8 cellular contexts compared by ENCODE assay signal in genomic region chr14:61322799-61323290, GRCh38. TPM values are rescaled to one million over a fixed set of nuclear protein-coding genes. Genes with fewer than 3 reads are reported as not detected.
A peak's percentile ranks its signal among the peaks of the same experiment; 100 is the strongest.
DNase-seq lines count a peak whose midpoint lies in the region; ATAC-seq and TF ChIP-seq lines count a peak whose summit lies in the region.

No MANE protein-coding gene starts in this region.

- CTCF ChIA-PET in activated CD4-positive, alpha-beta T cell treated with anti-CD3 and anti-CD28 coated beads for 36 hours (lab: Charles Lee), result interaction anchor here (0.6 to 3.7 kb wide), 14 partner anchors 11 to 175 kb away, joined by 3 to 17 read pairs (median 3); no protein-coding TSS in a partner anchor

- peak; percentile 55 for ATAC-seq in activated CD4-positive, alpha-beta T cell treated with anti-CD3 and anti-CD28 coated beads for 36 hours
- ATAC-seq in psoas muscle (peak in 2 of 4 donors; percentile 9 to 17), GM18498 (IDR thresholded peaks at IDR 0.05; ENCODE audit: unreplicated experiment) (no peak)

- H3K27ac Mint-ChIP-seq in activated CD4-positive, alpha-beta T cell treated with anti-CD3 and anti-CD28 coated beads for 36 hours, result peak overlapping the region; percentile 94

- H3K36me3 ChIP-seq in psoas muscle (ENCODE audit: insufficient read depth in 1 of 2, low read depth in 1 of 2), result no peaks in the 10 kb centered on the region

- DNase-seq in activated naive CD4-positive, alpha-beta T cell treated with Interleukin-2 at 50 U/mL for 16 hours, result peak; percentile 51
- no peak for DNase-seq in activated naive CD4-positive, alpha-beta T cell (lab: John Stamatoyannopoulos, UW)
- peak; percentile 73 for DNase-seq in activated CD4-positive, alpha-beta T cell treated with anti-CD3 and anti-CD28 coated beads for 36 hours
- peak; percentile 97 for DNase-seq in epithelial cell of esophagus (ENCODE audit: low read depth)
- DNase-seq in psoas muscle, result no peak
- no peak for DNase-seq in HUDEP-2 (lab: John Stamatoyannopoulos, UW; ENCODE audit: unreplicated experiment in 76 of 76)
- DNase-seq in NOMO-1 treated with dmso at 0.1 percent for 144 hours (lab: John Stamatoyannopoulos, UW; ENCODE audit: unreplicated experiment), result no peak

- H3K9me3 Mint-ChIP-seq in activated CD4-positive, alpha-beta T cell treated with anti-CD3 and anti-CD28 coated beads for 36 hours (ENCODE audit: low read depth), result peaks cover 1% of the 10 kb centered on the region

- H3K4me3 Mint-ChIP-seq in activated CD4-positive, alpha-beta T cell treated with anti-CD3 and anti-CD28 coated beads for 36 hours, result peak overlapping the region; percentile 92

- WGBS in psoas muscle, 3 donors, result 16 to 25% (median 24%) methylated on average over 13 of the region's 13 CpGs

- TF ChIP-seq CTCF in epithelial cell of esophagus (IDR thresholded peaks at IDR 0.05; ENCODE audit: insufficient read depth, low read depth, low read length, missing control alignments) (no peak), psoas muscle (IDR thresholded peaks at IDR 0.05) (no peak)

- H3K27ac ChIP-seq in psoas muscle, result peak overlapping the region; percentile 76

- H3K4me1 Mint-ChIP-seq in activated CD4-positive, alpha-beta T cell treated with anti-CD3 and anti-CD28 coated beads for 36 hours, result peaks cover 39% of the 10 kb centered on the region

- H3K4me3 ChIP-seq in epithelial cell of esophagus (ENCODE audit: low read length), result peak overlapping the region; percentile 94
- H3K4me3 ChIP-seq in psoas muscle, result peak overlapping the region; percentile 83

- H3K36me3 Mint-ChIP-seq in activated CD4-positive, alpha-beta T cell treated with anti-CD3 and anti-CD28 coated beads for 36 hours (ENCODE audit: low read depth), result peaks cover 41% of the 10 kb centered on the region

- no peaks in the 10 kb centered on the region for H3K4me1 ChIP-seq in psoas muscle

- H3K27me3 Mint-ChIP-seq in activated CD4-positive, alpha-beta T cell treated with anti-CD3 and anti-CD28 coated beads for 36 hours, result no peaks in the 10 kb centered on the region

- POLR2A ChIA-PET in activated CD4-positive, alpha-beta T cell treated with anti-CD3 and anti-CD28 coated beads for 36 hours (lab: Charles Lee), result interaction anchor here (0.8 kb wide), 2 partner anchors 65 to 67 kb away, joined by 3 read pairs; no protein-coding TSS in a partner anchor

- peaks cover 7% of the 10 kb centered on the region for H3K9me3 ChIP-seq in psoas muscle

- intact Hi-C loops in activated CD4-positive, alpha-beta T cell treated with anti-CD3 and anti-CD28 coated beads for 36 hours (cut with DNase I, micrococcal nuclease), result loop anchor here (2.0 to 5.0 kb wide), 2 partner anchors 130 to 374 kb away; partner anchors contain the start of gene HIF1A (in 1 of the 2)
- intact Hi-C loops in psoas muscle (cut with DNase I), result loop anchor here in 1 of 2 donors (10.0 kb wide), 1 partner anchor 122 kb away; no protein-coding TSS in a partner anchor

- H3K27me3 ChIP-seq in psoas muscle (ENCODE audit: insufficient read depth in 3 of 3, low read length in 2 of 3), result peaks cover 0 to 11% (median 0%) of the 10 kb centered on the region in 3 donors

RNA-seq across cellular contexts. Expression of gene PRKCH, which starts 1.5 kb away (rescaled TPM):
- total RNA-seq in activated CD4-positive, alpha-beta T cell treated with anti-CD3 and anti-CD28 coated beads for 36 hours, result 100 to 1,000 TPM; 109 to 145 TPM
- total RNA-seq in psoas muscle, result 10 to 100 TPM; 11.1 to 17.9 (median 15.4) TPM
- polyA plus RNA-seq in psoas muscle, result 1 to 10 TPM; 5.9 to 6.9 (median 6.2) TPM

RNA-seq across cellular contexts. Expression of gene TMEM30B, which starts 41.7 kb away (rescaled TPM):
- total RNA-seq in activated CD4-positive, alpha-beta T cell treated with anti-CD3 and anti-CD28 coated beads for 36 hours, result 1 to 10 TPM; 1.3 to 2.1 TPM
- total RNA-seq in psoas muscle, result 1 to 10 TPM in 2 of 4 donors, under 1 TPM in 2; 0.80 to 2.0 (median 1.0) TPM
- under 1 TPM; 0.30 to 0.33 (median 0.31) TPM for polyA plus RNA-seq in psoas muscle

Comparison
In these comparisons a context has a peak if more than half of its experiments do, and no peak if none do; other contexts are left out.
1. DNase-seq: peak in activated naive CD4-positive, alpha-beta T cell treated with Interleukin-2 at 50 U/mL for 16 hours (single experiment), activated CD4-positive, alpha-beta T cell treated with anti-CD3 and anti-CD28 coated beads for 36 hours (single experiment) and epithelial cell of esophagus (single experiment); none in activated naive CD4-positive, alpha-beta T cell (0 of 4), psoas muscle (0 of 2), HUDEP-2 (0 of 76) and NOMO-1 treated with dmso at 0.1 percent for 144 hours (single experiment).
2. RNA of gene PRKCH, which starts 1.5 kb away (total RNA-seq): 109 to 145 TPM in activated CD4-positive, alpha-beta T cell treated with anti-CD3 and anti-CD28 coated beads for 36 hours; 11.1 to 17.9 TPM in psoas muscle; every median in the first group is over 4 times any median in the second.